In the genomic region with DNA sequence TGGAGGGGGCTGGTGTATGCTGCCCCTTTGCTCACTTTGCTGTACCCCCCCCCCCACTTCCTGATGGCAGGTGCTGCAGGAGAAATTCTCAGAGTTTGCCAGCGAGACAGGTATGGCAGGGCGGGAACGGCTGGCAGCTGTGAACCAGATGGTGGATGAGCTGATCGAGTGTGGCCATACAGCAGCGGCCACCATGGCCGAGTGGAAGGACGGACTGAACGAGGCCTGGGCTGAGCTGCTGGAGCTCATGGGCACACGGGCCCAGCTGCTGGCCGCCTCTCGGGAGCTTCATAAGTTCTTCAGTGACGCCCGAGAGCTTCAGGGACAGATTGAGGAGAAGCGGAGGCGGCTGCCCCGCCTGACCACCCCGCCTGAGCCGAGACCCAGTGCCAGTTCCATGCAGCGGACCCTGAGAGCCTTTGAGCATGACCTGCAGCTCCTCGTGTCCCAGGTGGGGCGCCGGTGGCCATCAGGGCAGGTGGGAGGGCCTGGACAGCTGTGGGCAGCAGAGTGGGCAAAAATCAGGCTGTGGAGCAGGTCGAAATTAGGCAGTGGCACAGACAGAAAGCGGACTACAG, we compare ENCODE assay signal across 1 cellular context.
TF ChIP-seq lines count a peak whose summit lies in the region.

No MANE protein-coding gene starts in this region.

TF ChIP-seq in H1, 55 proteins besides CTCF, POLR2A, EP300 and RAD21:
- TF ChIP-seq, protein P1, sequence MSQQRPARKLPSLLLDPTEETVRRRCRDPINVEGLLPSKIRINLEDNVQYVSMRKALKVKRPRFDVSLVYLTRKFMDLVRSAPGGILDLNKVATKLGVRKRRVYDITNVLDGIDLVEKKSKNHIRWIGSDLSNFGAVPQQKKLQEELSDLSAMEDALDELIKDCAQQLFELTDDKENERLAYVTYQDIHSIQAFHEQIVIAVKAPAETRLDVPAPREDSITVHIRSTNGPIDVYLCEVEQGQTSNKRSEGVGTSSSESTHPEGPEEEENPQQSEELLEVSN (IDR thresholded peaks at IDR 0.05) = peak; percentile 65
- TF ChIP-seq SUZ12 (IDR thresholded peaks at IDR 0.05; ENCODE audit: low read length) = no peak
